23 cellular contexts compared by ENCODE assay signal in genomic region chr10:101643546-101643945, GRCh38. TPM values are rescaled to one million over a fixed set of nuclear protein-coding genes. Genes with fewer than 3 reads are reported as not detected.
A peak's percentile ranks its signal among the peaks of the same experiment; 100 is the strongest.
DNase-seq lines count a peak whose midpoint lies in the region; ATAC-seq and TF ChIP-seq lines count a peak whose summit lies in the region.
"Had no signal": no experiment of that assay in that cellular context is flagged by ENCODE, and none has a peak within 500 bp of the region (broad histone marks: within the 10 kb centered on the region; RNA-seq: fewer than 3 reads in every experiment).

No MANE protein-coding gene starts in this region.

- peaks cover 29% of the 10 kb centered on the region for H3K36me3 Mint-ChIP-seq in endodermal cell (ENCODE audit: low read depth)
- H3K36me3 Mint-ChIP-seq in stimulated activated effector memory CD8-positive, alpha-beta T cell treated with anti-CD3 and anti-CD28 coated beads, Interleukin-12 subunit alpha, Interleukin-12 subunit beta, amount 100 ng/mL, for 72 hours: peaks cover 34% of the 10 kb centered on the region
- peaks cover 26% of the 10 kb centered on the region for H3K36me3 Mint-ChIP-seq in activated naive CD4-positive, alpha-beta T cell treated with anti-CD3 and anti-CD28 coated beads, Interleukin-2, amount 10 ng/mL, durations not matched to agents 7 days and 5 days

- H3K27ac Mint-ChIP-seq in endodermal cell: peak overlapping the region; percentile 86
- peak overlapping the region; percentile 85 for H3K27ac Mint-ChIP-seq in stimulated activated effector memory CD8-positive, alpha-beta T cell treated with anti-CD3 and anti-CD28 coated beads, Interleukin-12 subunit alpha, Interleukin-12 subunit beta, amount 100 ng/mL, for 72 hours
- H3K27ac Mint-ChIP-seq in activated naive CD4-positive, alpha-beta T cell treated with anti-CD3 and anti-CD28 coated beads, Interleukin-2, amount 10 ng/mL, durations not matched to agents 7 days and 5 days: no peak overlapping the region
- H3K27ac Mint-ChIP-seq: B cell; IgD-negative memory B cell; T-helper 2 cell treated with Interferon-gamma antibody and Interleukin-4, amounts not matched to agents 5 μg/mL and 100 μg/mL, for 36 hours had no signal

- no peak for ATAC-seq in stimulated activated effector memory CD8-positive, alpha-beta T cell treated with anti-CD3 and anti-CD28 coated beads, Interleukin-12 subunit alpha, Interleukin-12 subunit beta, amount 100 ng/mL, for 72 hours
- no peak for ATAC-seq in right lobe of liver

- no peaks in the 10 kb centered on the region for H3K27me3 Mint-ChIP-seq in endodermal cell (ENCODE audit: insufficient read depth)
- H3K27me3 Mint-ChIP-seq in activated naive CD4-positive, alpha-beta T cell treated with anti-CD3 and anti-CD28 coated beads, Interleukin-2, amount 10 ng/mL, durations not matched to agents 7 days and 5 days: no peaks in the 10 kb centered on the region
- H3K27me3 Mint-ChIP-seq: B cell; CD4-positive, CD25-positive, alpha-beta regulatory T cell; IgD-negative memory B cell had no signal

- TF ChIP-seq CTCF in endodermal cell (conservative IDR thresholded peaks at IDR 0.05): no peak
- TF ChIP-seq CTCF in right lobe of liver (IDR thresholded peaks at IDR 0.05): no peak

- H3K27ac ChIP-seq in HUES64 (ENCODE audit: low read depth, low read length) (peak overlapping the region; percentile 93), endodermal cell (ENCODE audit: low read depth, low read length) (no peak overlapping the region), right lobe of liver (no peak overlapping the region)
- H3K27ac ChIP-seq: 22Rv1 had no signal

- H3K9me3 Mint-ChIP-seq in endodermal cell: no peaks in the 10 kb centered on the region
- H3K9me3 Mint-ChIP-seq in stimulated activated effector memory CD8-positive, alpha-beta T cell treated with anti-CD3 and anti-CD28 coated beads, Interleukin-12 subunit alpha, Interleukin-12 subunit beta, amount 100 ng/mL, for 72 hours: no peaks in the 10 kb centered on the region
- H3K9me3 Mint-ChIP-seq in activated naive CD4-positive, alpha-beta T cell treated with anti-CD3 and anti-CD28 coated beads, Interleukin-2, amount 10 ng/mL, durations not matched to agents 7 days and 5 days: no peaks in the 10 kb centered on the region
- H3K9me3 Mint-ChIP-seq: CD4-positive, CD25-positive, alpha-beta regulatory T cell; IgD-negative memory B cell; T-helper 2 cell treated with Interferon-gamma antibody and Interleukin-4, amounts not matched to agents 5 μg/mL and 100 μg/mL, for 36 hours had no signal

- no peaks in the 10 kb centered on the region for H3K27me3 ChIP-seq in HUES64 (ENCODE audit: insufficient read depth, low read length)
- no peaks in the 10 kb centered on the region for H3K27me3 ChIP-seq in endodermal cell (ENCODE audit: control insufficient read depth, insufficient read depth, low read length, poor library complexity, severe bottlenecking)
- no peaks in the 10 kb centered on the region for H3K27me3 ChIP-seq in right lobe of liver

- intact Hi-C loops in right lobe of liver (cut with DNase I): no loop called here

- H3K9ac ChIP-seq in HUES64 (ENCODE audit: low read depth, low read length) (0 out of 2 replicates have a peak overlapping the region, but pooled peaks have one; percentile 5), endodermal cell (ENCODE audit: extremely low read depth, low read length, poor library complexity, severe bottlenecking) (no peak overlapping the region)

- H3K36me3 ChIP-seq in HUES64 (ENCODE audit: insufficient read depth, low read length): peaks cover 7% of the 10 kb centered on the region; the same call in 1 of the 2 replicates
- peaks cover 22% of the 10 kb centered on the region for H3K36me3 ChIP-seq in endodermal cell (ENCODE audit: control insufficient read depth, insufficient read depth, low read length)
- no peaks in the 10 kb centered on the region for H3K36me3 ChIP-seq in right lobe of liver

- no peak overlapping the region for H3K4me3 ChIP-seq in HUES64 (ENCODE audit: low read length)
- H3K4me3 ChIP-seq in endodermal cell (ENCODE audit: low read length): no peak overlapping the region
- no peak overlapping the region for H3K4me3 ChIP-seq in right lobe of liver

- no peak overlapping the region for H3K4me3 Mint-ChIP-seq in endodermal cell
- H3K4me3 Mint-ChIP-seq in stimulated activated effector memory CD8-positive, alpha-beta T cell treated with anti-CD3 and anti-CD28 coated beads, Interleukin-12 subunit alpha, Interleukin-12 subunit beta, amount 100 ng/mL, for 72 hours: no peak overlapping the region
- no peak overlapping the region for H3K4me3 Mint-ChIP-seq in activated naive CD4-positive, alpha-beta T cell treated with anti-CD3 and anti-CD28 coated beads, Interleukin-2, amount 10 ng/mL, durations not matched to agents 7 days and 5 days
- H3K4me3 Mint-ChIP-seq: B cell; CD4-positive, CD25-positive, alpha-beta regulatory T cell; IgD-negative memory B cell; T-helper 2 cell treated with Interferon-gamma antibody and Interleukin-4, amounts not matched to agents 5 μg/mL and 100 μg/mL, for 36 hours had no signal

- no peak for TF ChIP-seq POLR2A in right lobe of liver (IDR thresholded peaks at IDR 0.05)

- WGBS in HUES64: 77% methylated on average over 1 of the region's 3 CpGs
- 69 to 82% methylated on average over 2 of the region's 3 CpGs for whole genome bisulfite sequencing in endodermal cell (ENCODE audit: insufficient coverage in 1 of 2, insufficient read length in 1 of 2), 2 experiments
- WGBS in right lobe of liver (ENCODE audit: insufficient coverage, low coverage, low lambda C conversion rate, missing lambda C conversion rate): 100% methylated on average over 1 of the region's 3 CpGs

- CTCF ChIA-PET in activated naive CD4-positive, alpha-beta T cell treated with anti-CD3 and anti-CD28 coated beads, Interleukin-2, amount 10 ng/mL, durations not matched to agents 7 days and 5 days (lab: Charles Lee): no interaction called here

- H3K4me1 Mint-ChIP-seq in endodermal cell: peaks cover 29% of the 10 kb centered on the region
- peaks cover 31% of the 10 kb centered on the region for H3K4me1 Mint-ChIP-seq in stimulated activated effector memory CD8-positive, alpha-beta T cell treated with anti-CD3 and anti-CD28 coated beads, Interleukin-12 subunit alpha, Interleukin-12 subunit beta, amount 100 ng/mL, for 72 hours
- no peaks in the 10 kb centered on the region for H3K4me1 Mint-ChIP-seq in activated naive CD4-positive, alpha-beta T cell treated with anti-CD3 and anti-CD28 coated beads, Interleukin-2, amount 10 ng/mL, durations not matched to agents 7 days and 5 days
- H3K4me1 Mint-ChIP-seq: B cell had no signal

- H3K4me1 ChIP-seq in HUES64 (ENCODE audit: insufficient read depth, low read length) (peaks cover 25% of the 10 kb centered on the region), endodermal cell (ENCODE audit: control insufficient read depth, insufficient read depth, low read length) (peaks cover 11% of the 10 kb centered on the region), right lobe of liver (no peaks in the 10 kb centered on the region)

- H3K9me3 ChIP-seq in HUES64 (ENCODE audit: insufficient read depth, low read depth, low read length) (no peaks in the 10 kb centered on the region), endodermal cell (ENCODE audit: control insufficient read depth, low read length) (no peaks in the 10 kb centered on the region), right lobe of liver (no peaks in the 10 kb centered on the region)

- peak; percentile 27 to 50 for DNase-seq in NCI-H2081 (lab: John Stamatoyannopoulos, UW)
- no peak for DNase-seq in NCI-H2081 treated with DMSO at 0.1 percent for 48 hours (lab: John Stamatoyannopoulos, UW)
- DNase-seq in endodermal cell: peak; percentile 65
- DNase-seq in stimulated activated effector memory CD8-positive, alpha-beta T cell treated with anti-CD3 and anti-CD28 coated beads, Interleukin-12 subunit alpha, Interleukin-12 subunit beta, amount 100 ng/mL, for 72 hours (ENCODE audit: low spot score in 2 of 2): no peak
- no peak for DNase-seq in NCI-H526 (lab: John Stamatoyannopoulos, UW)
- no peak for DNase-seq in activated naive CD4-positive, alpha-beta T cell treated with anti-CD3 and anti-CD28 coated beads, Interleukin-2, amount 10 ng/mL, durations not matched to agents 7 days and 5 days
- DNase-seq in right lobe of liver: no peak
- DNase-seq: CD4-positive, CD25-positive, alpha-beta regulatory T cell; DMS153; GF-D8; GOT3; MM.1S; NCI-H1092 treated with DMSO at 0.1 percent for 48 hours; NCI-H1694; NCI-H2107; NCI-H526 treated with DMSO at 0.1 percent for 48 hours; OCI-M1; Right ventricle myocardium superior had no signal

RNA-seq across cellular contexts. Expression of gene FBXW4, which starts 51.4 kb away (rescaled TPM):
- polyA plus RNA-seq in HUES64 (2013, experiment 1 of 2): 14.1 TPM
- 16.5 TPM for polyA plus RNA-seq in HUES64 (2013, experiment 2 of 2)
- total RNA-seq in endodermal cell (10 to 100 TPM; 63.8 to 70.9 TPM), right lobe of liver (10 to 100 TPM; 15.1 to 29.5 (median 25.6) TPM)
- polyA plus RNA-seq in endodermal cell (2013, experiment 1 of 2): 15.5 TPM
- 16.8 TPM for polyA plus RNA-seq in endodermal cell (2013, experiment 2 of 2)

RNA-seq across cellular contexts. Expression of gene DPCD, which starts 55.4 kb away (rescaled TPM):
- polyA plus RNA-seq in HUES64 (2013, experiment 1 of 2): 25.2 TPM
- 26.9 TPM for polyA plus RNA-seq in HUES64 (2013, experiment 2 of 2)
- 10 to 100 TPM; 33.3 to 52.0 TPM for total RNA-seq in endodermal cell
- 43.1 TPM for polyA plus RNA-seq in endodermal cell (2013, experiment 1 of 2)
- 46.7 TPM for polyA plus RNA-seq in endodermal cell (2013, experiment 2 of 2)
- total RNA-seq in right lobe of liver: 1 to 10 TPM; 2.2 to 4.3 (median 3.5) TPM
- total RNA-seq: CD4-positive, CD25-positive, alpha-beta regulatory T cell had no signal

RNA-seq across cellular contexts. Expression of gene POLL, which starts 55.5 kb away (rescaled TPM):
- 17.2 TPM for polyA plus RNA-seq in HUES64 (2013, experiment 1 of 2)
- 18.5 TPM for polyA plus RNA-seq in HUES64 (2013, experiment 2 of 2)
- total RNA-seq in endodermal cell: 10 to 100 TPM; 51.8 to 59.3 TPM
- polyA plus RNA-seq in endodermal cell (2013, experiment 1 of 2): 39.0 TPM
- 28.8 TPM for polyA plus RNA-seq in endodermal cell (2013, experiment 2 of 2)
- 10 to 100 TPM in 4 of 6 experiments, 1 to 10 TPM in 2; 8.4 to 15.5 (median 13.2) TPM for total RNA-seq in right lobe of liver

Comparison
In these comparisons a context has a peak if more than half of its experiments do, and no peak if none do; other contexts are left out.
1. DNase-seq: peak in NCI-H2081 (2 of 2) and endodermal cell (single experiment); none in NCI-H2081 treated with DMSO at 0.1 percent for 48 hours (single experiment), stimulated activated effector memory CD8-positive, alpha-beta T cell treated with anti-CD3 and anti-CD28 coated beads, Interleukin-12 subunit alpha, Interleukin-12 subunit beta, amount 100 ng/mL, for 72 hours (0 of 2), NCI-H526 (0 of 2), activated naive CD4-positive, alpha-beta T cell treated with anti-CD3 and anti-CD28 coated beads, Interleukin-2, amount 10 ng/mL, durations not matched to agents 7 days and 5 days (single experiment) and right lobe of liver (0 of 3).
2. RNA of gene DPCD, which starts 55.4 kb away (total RNA-seq): 33.3 to 52.0 TPM in endodermal cell; 2.2 to 4.3 TPM in right lobe of liver; every median in the first group is over 4 times any median in the second.